8 cellular contexts compared by ENCODE assay signal in the genomic region with DNA sequence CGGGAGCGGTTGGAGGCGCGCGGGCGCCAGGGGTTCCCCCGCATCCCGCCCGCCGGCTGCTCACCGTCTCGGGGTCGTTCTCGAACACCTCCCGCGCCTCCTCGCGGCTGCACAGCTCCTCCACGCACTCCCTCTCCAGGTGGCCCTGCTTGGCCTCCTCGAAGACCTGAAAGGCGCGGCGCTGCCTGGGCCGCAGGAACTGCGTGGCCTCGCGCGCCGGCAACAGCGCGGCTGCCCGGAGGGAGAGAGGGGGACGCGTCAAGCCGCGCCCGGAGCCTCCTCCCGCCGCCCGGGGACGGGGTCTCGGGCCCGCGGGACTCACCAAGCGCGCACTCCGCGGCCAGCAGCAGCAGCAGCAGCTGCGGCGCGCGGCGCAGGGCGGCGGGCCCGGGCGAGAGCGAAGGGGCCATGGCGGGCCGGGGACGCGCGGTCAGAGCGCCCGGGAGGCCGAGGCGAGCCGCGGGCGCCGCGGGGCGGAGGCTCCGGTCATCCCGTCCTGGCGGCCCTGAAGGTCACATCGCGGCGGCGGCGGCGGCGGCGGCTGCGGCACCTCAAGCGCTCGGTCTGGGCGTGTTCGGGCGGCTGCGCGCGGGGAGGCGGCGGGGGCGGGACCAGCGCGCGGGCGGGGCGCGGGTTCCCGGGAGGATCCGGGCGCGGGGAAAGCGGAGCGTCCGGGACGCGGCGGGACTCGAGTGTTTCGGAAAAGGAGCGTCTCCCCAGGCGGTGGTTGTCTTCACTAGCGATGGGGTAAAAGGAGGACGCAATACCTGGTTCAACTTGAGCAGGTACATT. TPM values are rescaled to one million over a fixed set of nuclear protein-coding genes. Genes with fewer than 3 reads are reported as not detected.
DNase-seq lines count a peak whose midpoint lies in the region; ATAC-seq and TF ChIP-seq lines count a peak whose summit lies in the region.

A gene (minus strand): TSS at position 566 of the 792 bp plus-strand sequence. CDS start 156 bp downstream, at position 410.

- no peaks in the 10 kb centered on the region for H3K36me3 Mint-ChIP-seq in activated CD4-positive, alpha-beta memory T cell treated with anti-CD3 and anti-CD28 coated beads, Interleukin-2, amount 10 ng/mL, durations not matched to agents 7 days and 5 days (ENCODE audit: low read depth)

- no peaks in the 10 kb centered on the region for H3K9me3 ChIP-seq in esophagus squamous epithelium
- no peaks in the 10 kb centered on the region for H3K9me3 ChIP-seq in muscle layer of duodenum (ENCODE audit: control insufficient read depth in 1 of 2, low read length in 2 of 2)
- no peaks in the 10 kb centered on the region for H3K9me3 ChIP-seq in uterus

- peak within 1 kb of the TSS; percentile 51 for H3K4me3 Mint-ChIP-seq in activated CD4-positive, alpha-beta memory T cell treated with anti-CD3 and anti-CD28 coated beads, Interleukin-2, amount 10 ng/mL, durations not matched to agents 7 days and 5 days

- TF ChIP-seq CTCF in esophagus squamous epithelium (IDR thresholded peaks at IDR 0.05), result peak in 3 of 6 experiments; percentile 6 to 24 (median 15)
- peak in 2 of 4 experiments; percentile 22 to 33 for TF ChIP-seq CTCF in uterus (IDR thresholded peaks at IDR 0.05)

- peaks cover 15% of the 10 kb centered on the region for H3K4me1 Mint-ChIP-seq in activated CD4-positive, alpha-beta memory T cell treated with anti-CD3 and anti-CD28 coated beads, Interleukin-2, amount 10 ng/mL, durations not matched to agents 7 days and 5 days

- H3K27me3 Mint-ChIP-seq in activated CD4-positive, alpha-beta memory T cell treated with anti-CD3 and anti-CD28 coated beads, Interleukin-2, amount 10 ng/mL, durations not matched to agents 7 days and 5 days, result peaks cover 45% of the 10 kb centered on the region

- POLR2A ChIA-PET in activated CD4-positive, alpha-beta memory T cell treated with anti-CD3 and anti-CD28 coated beads, Interleukin-2, amount 10 ng/mL, durations not matched to agents 7 days and 5 days (lab: Charles Lee), result no interaction called here

- peaks cover 11% of the 10 kb centered on the region for H3K9me3 Mint-ChIP-seq in activated CD4-positive, alpha-beta memory T cell treated with anti-CD3 and anti-CD28 coated beads, Interleukin-2, amount 10 ng/mL, durations not matched to agents 7 days and 5 days

- DNase-seq in EH (ENCODE audit: low read depth), result peak; percentile 60
- no peak for DNase-seq in activated CD4-positive, alpha-beta memory T cell treated with anti-CD3 and anti-CD28 coated beads, Interleukin-2, amount 10 ng/mL, durations not matched to agents 7 days and 5 days
- no peak for DNase-seq in esophagus squamous epithelium (lab: John Stamatoyannopoulos, UW)
- DNase-seq in uterus, result peak; percentile 67 to 75
- DNase-seq in central memory CD4-positive, alpha-beta T cell, result no peak

- H3K27me3 ChIP-seq in esophagus squamous epithelium (peaks cover 0 to 10% (median 0%) of the 10 kb centered on the region in 4 donors), muscle layer of duodenum (ENCODE audit: low read depth, low read length) (no peaks in the 10 kb centered on the region), uterus (no peaks in the 10 kb centered on the region)

- peak; percentile 21 for ATAC-seq in HG03103 (IDR thresholded peaks at IDR 0.05; ENCODE audit: low read depth, unreplicated experiment)
- ATAC-seq in GM18520 (IDR thresholded peaks at IDR 0.05; ENCODE audit: unreplicated experiment), result no peak

- TF ChIP-seq POLR2A in esophagus squamous epithelium (IDR thresholded peaks at IDR 0.05) (peak in 2 of 4 donors; percentile 14 to 26), uterus (IDR thresholded peaks at IDR 0.05) (peak; percentile 14 to 43)

- WGBS in esophagus squamous epithelium, 2 donors, result 0% methylated on average over 4 to 10 of the region's 118 CpGs

- H3K4me3 ChIP-seq in esophagus squamous epithelium, result peak within 1 kb of the TSS; percentile 63 to 96 (median 71)
- H3K4me3 ChIP-seq in muscle layer of duodenum (ENCODE audit: low read depth in 1 of 2, low read length in 2 of 2), result peak within 1 kb of the TSS; percentile 70 to 78
- peak within 1 kb of the TSS; percentile 38 to 80 for H3K4me3 ChIP-seq in uterus

- no peak within 1 kb of the TSS for H3K27ac Mint-ChIP-seq in activated CD4-positive, alpha-beta memory T cell treated with anti-CD3 and anti-CD28 coated beads, Interleukin-2, amount 10 ng/mL, durations not matched to agents 7 days and 5 days

- H3K27ac ChIP-seq in esophagus squamous epithelium (peak within 1 kb of the TSS; percentile 85 to 92 (median 90)), muscle layer of duodenum (ENCODE audit: low read length) (peak within 1 kb of the TSS; percentile 19), uterus (peak within 1 kb of the TSS; percentile 87 to 97)

- intact Hi-C loops in esophagus squamous epithelium (cut with DNase I), result no loop called here
- intact Hi-C loops in uterus (cut with DNase I; ENCODE audit: low total_unique reads), result no loop called here

- H3K4me1 ChIP-seq in esophagus squamous epithelium (peaks cover 32 to 55% (median 39%) of the 10 kb centered on the region in 3 donors), muscle layer of duodenum (ENCODE audit: control insufficient read depth in 1 of 2, insufficient read depth in 2 of 2, low read length in 2 of 2) (peaks cover 0 to 10% of the 10 kb centered on the region in 2 donors), uterus (peaks cover 0 to 17% of the 10 kb centered on the region in 2 donors)

- CTCF ChIA-PET in activated CD4-positive, alpha-beta memory T cell treated with anti-CD3 and anti-CD28 coated beads, Interleukin-2, amount 10 ng/mL, durations not matched to agents 7 days and 5 days (lab: Charles Lee), result no interaction called here

- H3K36me3 ChIP-seq in esophagus squamous epithelium (no peaks in the 10 kb centered on the region), muscle layer of duodenum (ENCODE audit: control insufficient read depth in 1 of 2, insufficient read depth in 2 of 2, low read length in 2 of 2) (peaks cover 0 to under 1% of the 10 kb centered on the region in 2 donors), uterus (no peaks in the 10 kb centered on the region)

RNA-seq across cellular contexts. Expression of the gene that starts here (rescaled TPM):
- total RNA-seq in activated CD4-positive, alpha-beta memory T cell treated with anti-CD3 and anti-CD28 coated beads, Interleukin-2, amount 10 ng/mL, durations not matched to agents 7 days and 5 days, result 1 to 10 TPM; 1.3 to 1.8 TPM
- 100 to 1,000 TPM in 1 of 4 donors, 10 to 100 TPM in 3; 43.0 to 112 (median 68.5) TPM for total RNA-seq in esophagus squamous epithelium
- total RNA-seq in uterus, result 100 to 1,000 TPM; 128 to 287 (median 199) TPM

Comparison
In these comparisons a context has a peak if more than half of its experiments do, and no peak if none do; other contexts are left out.
1. RNA of the gene that starts here (total RNA-seq): 128 to 287 TPM in uterus and 43.0 to 112 TPM in esophagus squamous epithelium; 1.3 to 1.8 TPM in activated CD4-positive, alpha-beta memory T cell treated with anti-CD3 and anti-CD28 coated beads, Interleukin-2, amount 10 ng/mL, durations not matched to agents 7 days and 5 days; every median in the first group is over 10 times any median in the second.
2. DNase-seq: peak in EH (single experiment) and uterus (2 of 2); none in activated CD4-positive, alpha-beta memory T cell treated with anti-CD3 and anti-CD28 coated beads, Interleukin-2, amount 10 ng/mL, durations not matched to agents 7 days and 5 days (single experiment), esophagus squamous epithelium (single experiment) and central memory CD4-positive, alpha-beta T cell (single experiment).
3. H3K27ac ChIP-seq: peak in every context shown above with its lines; median percentile 92 in uterus; 90 in esophagus squamous epithelium; 19 in muscle layer of duodenum.
4. Peak in every context shown above with its lines, with median percentiles within 50 percentile points of each other: H3K4me3 ChIP-seq.